In genomic region chr2:181626671-181627070, GRCh38 we compare ENCODE assay signal across 1 cellular context.
TF ChIP-seq lines count a peak whose summit lies in the region.

No MANE protein-coding gene starts in this region.

TF ChIP-seq in HepG2, 621 proteins besides CTCF, POLR2A, EP300 and RAD21 (continued from another document):
- TF ChIP-seq ZBTB10 (CRISPR knock-in tag; IDR thresholded peaks at IDR 0.05; ENCODE audit: borderline replicate concordance) (no peak), PBX2 (CRISPR knock-in tag; IDR thresholded peaks at IDR 0.05) (no peak), ZBTB44 (CRISPR knock-in tag; IDR thresholded peaks at IDR 0.05) (no peak), PHF8 (CRISPR knock-in tag; IDR thresholded peaks at IDR 0.05) (no peak), ZUFSP (CRISPR knock-in tag; IDR thresholded peaks at IDR 0.05; ENCODE audit: borderline replicate concordance) (no peak), MEIS2 (CRISPR knock-in tag; IDR thresholded peaks at IDR 0.05) (no peak), ZBTB7B (CRISPR knock-in tag; IDR thresholded peaks at IDR 0.05) (no peak), ZSCAN20 (CRISPR knock-in tag; IDR thresholded peaks at IDR 0.05; ENCODE audit: borderline replicate concordance) (no peak), ZNF33B (CRISPR knock-in tag; IDR thresholded peaks at IDR 0.05) (no peak), STAT6 (CRISPR knock-in tag; IDR thresholded peaks at IDR 0.05; ENCODE audit: borderline replicate concordance) (no peak), ZNF12 (CRISPR knock-in tag; IDR thresholded peaks at IDR 0.05) (no peak), ATF7-NPFF (CRISPR knock-in tag; IDR thresholded peaks at IDR 0.05; ENCODE audit: low read depth) (no peak), SP4 (CRISPR knock-in tag; IDR thresholded peaks at IDR 0.05) (no peak), ARID5B (CRISPR knock-in tag; IDR thresholded peaks at IDR 0.05) (no peak), ARID3A (IDR thresholded peaks at IDR 0.05; ENCODE audit: low read depth, low read length) (no peak)
